In the genomic region with DNA sequence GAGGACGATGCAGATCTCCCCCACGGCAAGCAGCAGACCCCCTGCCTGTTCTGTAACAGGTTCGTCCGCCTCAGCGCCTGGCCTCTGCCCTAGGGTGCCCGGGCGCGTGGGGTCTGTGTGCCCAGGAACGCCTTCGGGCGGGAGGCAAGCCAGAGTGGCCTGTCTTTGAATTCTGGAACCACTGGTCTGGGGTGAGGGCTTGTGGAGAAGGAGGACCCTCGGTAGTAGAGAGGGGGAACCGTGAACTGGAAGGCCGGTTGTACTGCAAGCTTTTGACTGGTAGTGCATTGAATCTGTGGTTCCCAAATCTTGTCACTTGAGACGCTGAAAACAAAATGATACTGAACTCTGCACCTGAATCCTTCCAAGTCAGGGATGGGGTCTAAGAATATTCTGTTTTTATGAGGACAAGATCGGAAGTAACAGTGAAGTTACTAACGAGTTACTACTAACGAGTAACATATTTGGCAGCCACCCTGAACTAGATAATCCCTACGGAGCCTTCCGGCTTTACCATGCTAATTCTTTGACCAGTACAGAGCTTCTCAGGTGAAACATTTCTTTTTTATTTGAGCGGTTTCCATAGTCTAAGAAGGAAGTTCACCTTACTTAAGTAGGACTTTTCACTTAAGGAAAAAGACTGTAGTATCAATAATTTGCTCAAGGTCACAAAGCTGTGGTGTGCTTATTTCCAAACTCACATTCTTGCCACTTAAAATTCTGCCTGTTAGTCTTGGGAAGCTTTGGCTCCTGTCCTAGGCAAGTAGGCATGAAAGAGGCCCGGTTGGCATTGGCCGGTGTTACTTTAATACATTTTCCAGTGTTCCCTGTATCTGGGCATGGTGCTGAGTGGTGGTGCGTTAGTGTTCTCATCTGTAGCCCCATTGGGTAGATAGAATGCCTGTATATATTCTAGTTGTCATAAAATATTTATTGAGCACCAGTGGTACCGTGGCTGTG, we compare ENCODE assay signal across 7 cellular contexts. TPM values are rescaled to one million over a fixed set of nuclear protein-coding genes. Genes with fewer than 3 reads are reported as not detected.
A peak's percentile ranks its signal among the peaks of the same experiment; 100 is the strongest.
DNase-seq lines count a peak whose midpoint lies in the region; ATAC-seq, FAIRE-seq and TF ChIP-seq lines count a peak whose summit lies in the region.

No MANE protein-coding gene starts in this region.

- H3K4me3 ChIP-seq in fibroblast of lung (replicated peaks in 1 of 4; ENCODE audit: control extremely low read depth in 1 of 4, insufficient read depth in 1 of 4, low read depth in 3 of 4, low read length in 4 of 4) = peak overlapping the region; percentile 70 to 94 (median 80)

- peak overlapping the region; percentile 77 for H2AFZ ChIP-seq in fibroblast of lung (ENCODE audit: low read length)

- TF ChIP-seq CTCF in fibroblast of lung (conservative IDR thresholded peaks at IDR 0.05 in 1 of 2, IDR thresholded peaks at IDR 0.05 in 1 of 2; ENCODE audit: low read depth in 1 of 2, low read length in 2 of 2) (no peak), osteocyte (IDR thresholded peaks at IDR 0.05) (no peak)

- H3K4me1 Mint-ChIP-seq in activated CD4-positive, alpha-beta memory T cell treated with anti-CD3 and anti-CD28 coated beads for 36 hours (ENCODE audit: low read depth) = peaks cover 20% of the 10 kb centered on the region
- H3K4me1 Mint-ChIP-seq in osteocyte (ENCODE audit: unreplicated experiment) = peaks cover 17% of the 10 kb centered on the region

- peaks cover 23% of the 10 kb centered on the region for H3K36me3 Mint-ChIP-seq in activated CD4-positive, alpha-beta memory T cell treated with anti-CD3 and anti-CD28 coated beads for 36 hours
- peaks cover 7% of the 10 kb centered on the region for H3K36me3 Mint-ChIP-seq in osteocyte (ENCODE audit: unreplicated experiment)

- no peaks in the 10 kb centered on the region for H3K36me3 ChIP-seq in ES-I3 (ENCODE audit: insufficient read depth, low read length)
- H3K36me3 ChIP-seq in fibroblast of lung (ENCODE audit: control insufficient read depth, insufficient read depth, low read length) = no peaks in the 10 kb centered on the region

- no peaks in the 10 kb centered on the region for H3K9me3 Mint-ChIP-seq in activated CD4-positive, alpha-beta memory T cell treated with anti-CD3 and anti-CD28 coated beads for 36 hours
- no peaks in the 10 kb centered on the region for H3K9me3 Mint-ChIP-seq in osteocyte (ENCODE audit: unreplicated experiment)

- H3K27me3 Mint-ChIP-seq in activated CD4-positive, alpha-beta memory T cell treated with anti-CD3 and anti-CD28 coated beads for 36 hours = no peaks in the 10 kb centered on the region
- H3K27me3 Mint-ChIP-seq in osteocyte (ENCODE audit: unreplicated experiment) = no peaks in the 10 kb centered on the region

- peak overlapping the region; percentile 99 for H3K4me2 ChIP-seq in fibroblast of lung (ENCODE audit: extremely low read depth, insufficient read depth, low read length)

- no peak for TF ChIP-seq POLR2A in H54 (IDR thresholded peaks at IDR 0.05; ENCODE audit: low read depth, low read length)

- peaks cover 5% of the 10 kb centered on the region for H3K79me2 ChIP-seq in fibroblast of lung (ENCODE audit: control insufficient read depth, insufficient read depth, low read length)

- H3K27ac Mint-ChIP-seq in activated CD4-positive, alpha-beta memory T cell treated with anti-CD3 and anti-CD28 coated beads for 36 hours = peak overlapping the region; percentile 99
- H3K27ac Mint-ChIP-seq in osteocyte (ENCODE audit: unreplicated experiment) = peak overlapping the region; percentile 87

- peak overlapping the region; percentile 96 for H3K4me3 Mint-ChIP-seq in activated CD4-positive, alpha-beta memory T cell treated with anti-CD3 and anti-CD28 coated beads for 36 hours
- H3K4me3 Mint-ChIP-seq in osteocyte (ENCODE audit: unreplicated experiment) = peak overlapping the region; percentile 98

- H3K27me3 ChIP-seq in fibroblast of lung (ENCODE audit: control insufficient read depth, insufficient read depth, low read length) = no peaks in the 10 kb centered on the region

- intact Hi-C loops in activated CD4-positive, alpha-beta memory T cell treated with anti-CD3 and anti-CD28 coated beads for 36 hours (cut with micrococcal nuclease) = no loop called here

- no peaks in the 10 kb centered on the region for H3K9me3 ChIP-seq in ES-I3 (ENCODE audit: control insufficient read depth, insufficient read depth, low read length)
- H3K9me3 ChIP-seq in fibroblast of lung (ENCODE audit: control insufficient read depth, insufficient read depth, low read depth, low read length) = no peaks in the 10 kb centered on the region

- POLR2A ChIA-PET in activated CD4-positive, alpha-beta memory T cell treated with anti-CD3 and anti-CD28 coated beads for 36 hours (lab: Charles Lee) = interaction anchor here (1.0 to 1.3 kb wide), 2 partner anchors 9 to 24 kb away, joined by 4 read pairs; no protein-coding TSS in a partner anchor

- FAIRE-seq in H54 (lab: Jason Lieb, UNC) = no peak

- H4K20me1 ChIP-seq in fibroblast of lung (ENCODE audit: control insufficient read depth, extremely low read depth, insufficient read depth, low read length) = no peaks in the 10 kb centered on the region

- DNase-seq in HT-29 (ENCODE audit: low spot score) (peak; percentile 70), fibroblast of lung (ENCODE audit: low read depth in 2 of 2) (no peak), osteocyte (ENCODE audit: extremely low spot score, unreplicated experiment) (no peak), H54 (ENCODE audit: insufficient read length, low spot score) (no peak)
- no peak for DNase-seq in activated CD4-positive, alpha-beta memory T cell treated with anti-CD3 and anti-CD28 coated beads for 36 hours

- H3K4me1 ChIP-seq in ES-I3 (ENCODE audit: insufficient read depth, low read length) = peaks cover 8% of the 10 kb centered on the region; the same call in 1 of the 2 replicates
- H3K4me1 ChIP-seq in fibroblast of lung (ENCODE audit: control insufficient read depth, extremely low read depth, insufficient read depth, low read length) = no peaks in the 10 kb centered on the region

- peak overlapping the region; percentile 91 for H3K9ac ChIP-seq in ES-I3 (ENCODE audit: low read depth, low read length)
- H3K9ac ChIP-seq in fibroblast of lung (ENCODE audit: insufficient read depth, low read length) = peak overlapping the region; percentile 94

- H3K27ac ChIP-seq in fibroblast of lung (ENCODE audit: insufficient read depth, low read length) = peak overlapping the region; percentile 93

- CTCF ChIA-PET in activated CD4-positive, alpha-beta memory T cell treated with anti-CD3 and anti-CD28 coated beads for 36 hours (lab: Charles Lee) = interaction anchor here (2.4 kb wide), 1 partner anchor 9 kb away, joined by 11 read pairs; no protein-coding TSS in a partner anchor

- peak; percentile 1 for ATAC-seq in GM19452 (IDR thresholded peaks at IDR 0.05; ENCODE audit: unreplicated experiment)

RNA-seq across cellular contexts. Expression of a gene that starts 0.9 kb away (rescaled TPM):
- 28.3 and 33.1 TPM in 2 replicates for total RNA-seq in HT-29 (2014; rRNA removed; shearing (Covaris generic))
- 10 to 100 TPM; 31.2 to 33.2 TPM for total RNA-seq in activated CD4-positive, alpha-beta memory T cell treated with anti-CD3 and anti-CD28 coated beads for 36 hours
- 12.8 and 13.0 TPM in 2 replicates for total RNA-seq in fibroblast of lung
- 14.2 and 15.7 TPM in 2 replicates for polyA plus RNA-seq in fibroblast of lung
- polyA plus RNA-seq in fibroblast of lung (2012) = 8.4 and 11.4 TPM in 2 replicates
- 0.12 and 0.41 TPM in 2 replicates for polyA minus RNA-seq in fibroblast of lung (ENCODE audit: low replicate concordance)
- 17.7 and 18.9 TPM in 2 replicates for total RNA-seq in osteocyte

RNA-seq across cellular contexts. Expression of a gene that starts 24.9 kb away (rescaled TPM):
- total RNA-seq in HT-29 (2014; rRNA removed; shearing (Covaris generic)) = 75.6 and 84.8 TPM in 2 replicates
- total RNA-seq in activated CD4-positive, alpha-beta memory T cell treated with anti-CD3 and anti-CD28 coated beads for 36 hours = 10 to 100 TPM; 82.1 to 83.4 TPM
- total RNA-seq in fibroblast of lung = 69.1 and 77.6 TPM in 2 replicates
- polyA plus RNA-seq in fibroblast of lung = 43.5 and 59.1 TPM in 2 replicates
- polyA plus RNA-seq in fibroblast of lung (2012) = 42.8 and 56.1 TPM in 2 replicates
- 6.3 and 8.0 TPM in 2 replicates for polyA minus RNA-seq in fibroblast of lung (ENCODE audit: low replicate concordance)
- total RNA-seq in osteocyte = 19.9 and 24.2 TPM in 2 replicates
